Comparison of ENCODE assay signal across 8 cellular contexts in genomic region chr19:50024719-50025021, GRCh38. TPM values are rescaled to one million over a fixed set of nuclear protein-coding genes. Genes with fewer than 3 reads are reported as not detected.
DNase-seq lines count a peak whose midpoint lies in the region; ATAC-seq and TF ChIP-seq lines count a peak whose summit lies in the region.

No MANE protein-coding gene starts in this region.

- peak overlapping the region; percentile 90 to 98 (median 96) for H3K4me3 Mint-ChIP-seq in naive B cell

- in situ Hi-C loops in mammary epithelial cell (cut with MboI; ENCODE audit: low sequenced_read_pairs in 2 of 2) = no loop called here

- dilution Hi-C loops in mammary epithelial cell (cut with HindIII; ENCODE audit: low sequenced_read_pairs) = no loop called here

- peak overlapping the region; percentile 76 for H3K4me2 ChIP-seq in mammary epithelial cell (ENCODE audit: insufficient read depth, low read depth, low read length)

- ATAC-seq in HG03460 (IDR thresholded peaks at IDR 0.05; ENCODE audit: unreplicated experiment) (peak; percentile 9), naive B cell (ENCODE audit: low read depth in 2 of 2) (no peak)

- no peak for DNase-seq in mammary epithelial cell
- no peak for DNase-seq in naive B cell
- DNase-seq in NCI-H510A treated with DMSO at 0.1 percent for 48 hours (lab: John Stamatoyannopoulos, UW) = no peak
- no peak for DNase-seq in stimulated activated naive CD4-positive, alpha-beta T cell (lab: John Stamatoyannopoulos, UW)
- DNase-seq in GM03348 (ENCODE audit: low spot score) = no peak
- DNase-seq in DMS 273 treated with DMSO at 0.1 percent for 48 hours (lab: John Stamatoyannopoulos, UW) = no peak

- H3K4me3 ChIP-seq in mammary epithelial cell (replicated peaks in 1 of 3; ENCODE audit: insufficient read depth in 1 of 3, low read depth in 2 of 3, low read length in 3 of 3) = peak overlapping the region; percentile 73 to 89 (median 81)

- peaks cover 26 to 47% (median 43%) of the 10 kb centered on the region in 3 donors for H3K4me1 Mint-ChIP-seq in naive B cell

- H3K27ac ChIP-seq in C4-2B = peak overlapping the region; percentile 78
- H3K27ac ChIP-seq in mammary epithelial cell (ENCODE audit: insufficient read depth, low read depth, low read length) = peak overlapping the region; percentile 94

- peaks cover 5% of the 10 kb centered on the region for H3K4me1 ChIP-seq in mammary epithelial cell (ENCODE audit: insufficient read depth, low read length)

- H3K36me3 Mint-ChIP-seq in naive B cell = no peaks in the 10 kb centered on the region

- H3K9me3 Mint-ChIP-seq in naive B cell = peaks cover 0 to 2% (median 0%) of the 10 kb centered on the region in 7 donors

- H3K27ac Mint-ChIP-seq in naive B cell = peak overlapping the region; percentile 99 to 100 (median 100)

- peaks cover 82% of the 10 kb centered on the region for H3K79me2 ChIP-seq in mammary epithelial cell (ENCODE audit: insufficient read depth, low read length)

- H3K27me3 Mint-ChIP-seq in naive B cell = no peaks in the 10 kb centered on the region

- WGBS in mammary epithelial cell (ENCODE audit: low coverage, missing lambda C conversion rate) = 0% methylated on average over 5 of the region's 10 CpGs

- no peaks in the 10 kb centered on the region for H3K9me3 ChIP-seq in mammary epithelial cell (replicated peaks; ENCODE audit: insufficient read depth, low read length)

- no peaks in the 10 kb centered on the region for H4K20me1 ChIP-seq in mammary epithelial cell (ENCODE audit: insufficient read depth, low read length)

- H3K36me3 ChIP-seq in mammary epithelial cell (ENCODE audit: insufficient read depth, low read length) = peaks cover 2% of the 10 kb centered on the region

- peak overlapping the region; percentile 96 for H3K9ac ChIP-seq in mammary epithelial cell (ENCODE audit: insufficient read depth, low read length)

- H3K27me3 ChIP-seq in mammary epithelial cell (ENCODE audit: insufficient read depth, low read length) = no peaks in the 10 kb centered on the region

- BruUV-seq in mammary epithelial cell (replicated peaks; lab: Mats Ljungman, UMichigan) = no TSS peak

- intact Hi-C loops in mammary epithelial cell (cut with micrococcal nuclease) = loop anchor here (1.0 to 5.0 kb wide), 4 partner anchors 26 to 207 kb away; partner anchors contain the start of gene MED25

- TF ChIP-seq CTCF in C4-2B (conservative IDR thresholded peaks at IDR 0.05) = no peak
- TF ChIP-seq CTCF in mammary epithelial cell (conservative IDR thresholded peaks at IDR 0.05 in 1 of 2, IDR thresholded peaks at IDR 0.05 in 1 of 2; ENCODE audit: extremely low read depth in 1 of 2, insufficient read depth in 1 of 2, low read depth in 1 of 2, low read length in 2 of 2) = no peak

- peak overlapping the region; percentile 89 for H2AFZ ChIP-seq in mammary epithelial cell (ENCODE audit: low read depth, low read length)

- CTCF ChIA-PET in mammary epithelial cell (lab: Charles Lee; ENCODE audit: low non-redundant PET) = no interaction called here

RNA-seq across cellular contexts. Expression of gene VRK3, which starts 0.5 kb away (rescaled TPM):
- total RNA-seq in mammary epithelial cell = 10 to 100 TPM; 20.7 to 32.8 TPM
- polyA plus RNA-seq in mammary epithelial cell (25.1 TPM), naive B cell (ENCODE audit: low read depth in 6 of 6) (100 to 1,000 TPM in 1 of 6 donors, 10 to 100 TPM in 5; 78.8 to 121 (median 89.0) TPM)
- 25.5 TPM for polyA minus RNA-seq in mammary epithelial cell

RNA-seq across cellular contexts. Expression of gene ZNF473, which starts 1.1 kb away (rescaled TPM):
- total RNA-seq in mammary epithelial cell = 10 to 100 TPM; 11.0 to 12.0 TPM
- polyA plus RNA-seq in mammary epithelial cell = 5.6 TPM
- 6.6 TPM for polyA minus RNA-seq in mammary epithelial cell
- polyA plus RNA-seq in naive B cell (ENCODE audit: low read depth in 6 of 6) = 1 to 10 TPM; 3.1 to 8.6 (median 5.4) TPM
